ENCODE assay signal across 11 cellular contexts in the genomic region with DNA sequence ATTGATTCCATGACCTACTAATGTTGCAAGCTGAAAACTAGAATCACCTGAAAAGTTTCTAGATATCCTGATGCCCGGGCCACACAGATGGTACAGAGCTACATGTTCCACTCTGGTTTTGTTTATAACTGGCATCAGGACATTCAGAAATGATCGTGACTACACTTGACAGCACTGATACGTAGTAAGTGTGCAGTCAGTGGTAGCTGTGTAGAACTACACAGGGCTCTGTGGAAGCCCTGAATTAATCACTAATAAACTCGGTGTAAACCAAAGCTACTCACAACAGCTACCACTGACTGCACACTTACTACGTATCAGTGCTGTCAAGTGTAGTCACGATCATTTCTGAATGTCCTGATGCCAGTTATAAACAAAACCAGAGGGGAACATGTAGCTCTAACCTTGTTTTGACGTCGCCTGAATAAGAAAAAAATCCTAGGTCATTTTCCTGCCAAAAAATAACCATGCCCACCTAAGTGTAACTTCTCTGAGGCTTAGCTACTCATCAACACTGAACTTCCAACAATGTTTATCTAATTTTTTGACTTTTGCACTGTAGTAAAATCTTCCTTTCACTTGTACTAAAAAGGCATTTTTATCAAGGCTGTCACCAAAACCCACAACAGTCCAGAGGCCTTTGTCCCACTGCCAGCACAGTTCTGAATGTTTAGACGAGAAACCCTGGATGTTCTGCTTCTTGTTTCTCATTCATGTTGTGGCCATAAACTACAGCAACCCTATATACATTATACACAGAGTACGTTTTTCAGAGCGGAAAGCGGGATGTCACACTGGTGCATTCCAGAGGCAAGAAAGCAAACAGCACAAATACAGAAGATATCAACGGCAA.
DNase-seq lines count a peak whose midpoint lies in the region; ATAC-seq and TF ChIP-seq lines count a peak whose summit lies in the region.
"Had no signal": no experiment of that assay in that cellular context is flagged by ENCODE, and none has a peak within 500 bp of the region (broad histone marks: within the 10 kb centered on the region; RNA-seq: fewer than 3 reads in every experiment).

No MANE protein-coding gene starts in this region.

- peak overlapping the region; percentile 83 for H3K4me3 Mint-ChIP-seq in HFFc6
- H3K4me3 Mint-ChIP-seq: activated T-helper 1 cell treated with anti-CD3 and anti-CD28 coated beads, Interleukin-12 subunit alpha, Interleukin-12 subunit beta, Interleukin-2, Interleukin-4 antibody, amounts not matched to agents 30 ng/mL and 10 ng/mL and 1 ng/mL, durations not matched to agents 14 hours and 24 hours and 36 hours had no signal

- H2BK120ac ChIP-seq in mesenchymal stem cell (ENCODE audit: low read depth, low read length), result no peak overlapping the region

- peak overlapping the region; percentile 45 for H3K27ac ChIP-seq in ectodermal cell (ENCODE audit: insufficient read depth, low read depth, low read length, poor library complexity, severe bottlenecking)
- peak overlapping the region; percentile 72 for H3K27ac ChIP-seq in mesenchymal stem cell (ENCODE audit: low read length, poor library complexity, severe bottlenecking)
- peak overlapping the region; percentile 73 to 86 for H3K27ac ChIP-seq in thoracic aorta

- H4K8ac ChIP-seq in mesenchymal stem cell (ENCODE audit: low read length), result peak overlapping the region; percentile 1

- H3K4me1 Mint-ChIP-seq in HFFc6 (ENCODE audit: low read depth), result peaks cover 85% of the 10 kb centered on the region

- H3K79me1 ChIP-seq in mesenchymal stem cell (replicated peaks; ENCODE audit: low read length, poor library complexity, severe bottlenecking), result peaks cover 10% of the 10 kb centered on the region

- peak overlapping the region; percentile 99 for H3K27ac Mint-ChIP-seq in HFFc6
- H3K27ac Mint-ChIP-seq: activated T-helper 1 cell treated with anti-CD3 and anti-CD28 coated beads, Interleukin-12 subunit alpha, Interleukin-12 subunit beta, Interleukin-2, Interleukin-4 antibody, amounts not matched to agents 30 ng/mL and 10 ng/mL and 1 ng/mL, durations not matched to agents 14 hours and 24 hours and 36 hours had no signal

- H3K14ac ChIP-seq in mesenchymal stem cell (ENCODE audit: low read length in 2 of 2), result no peak overlapping the region

- DNase-seq in HFFc6 (peak; percentile 76), mesenchymal stem cell (peak; percentile 78), thoracic aorta (ENCODE audit: low spot score) (no peak), NCI-H345 (lab: John Stamatoyannopoulos, UW) (no peak), HUDEP-2 (lab: John Stamatoyannopoulos, UW; ENCODE audit: unreplicated experiment in 76 of 76) (no peak), NCI-H1436 (lab: John Stamatoyannopoulos, UW) (no peak)
- DNase-seq: DMS153, T-helper 2 cell had no signal

- H2BK12ac ChIP-seq in mesenchymal stem cell (ENCODE audit: low read length in 2 of 2), result peak overlapping the region in 1 of 2 experiments; percentile 23

- ATAC-seq in thoracic aorta (ENCODE audit: insufficient number of reproducible peaks, low FRiP score, low read depth) (no peak), GM21737 (IDR thresholded peaks at IDR 0.05; ENCODE audit: unreplicated experiment) (no peak)

- H3K4me2 ChIP-seq in mesenchymal stem cell (ENCODE audit: low read length, poor library complexity, severe bottlenecking), result peak overlapping the region; percentile 21

- H3K27me3 Mint-ChIP-seq in HFFc6 (ENCODE audit: insufficient read depth), result peaks cover 4% of the 10 kb centered on the region

- H3K4me1 ChIP-seq in ectodermal cell (ENCODE audit: control insufficient read depth, insufficient read depth, low read length), result peaks cover 16% of the 10 kb centered on the region
- peaks cover 25% of the 10 kb centered on the region for H3K4me1 ChIP-seq in mesenchymal stem cell (ENCODE audit: control insufficient read depth, insufficient read depth, low read depth, low read length)
- H3K4me1 ChIP-seq in thoracic aorta (ENCODE audit: control insufficient read depth in 1 of 2, low read depth in 2 of 2), result peaks cover 16 to 42% of the 10 kb centered on the region in 2 donors

- H3K9ac ChIP-seq in mesenchymal stem cell (ENCODE audit: low read length), result peak overlapping the region; percentile 73

- H3K23ac ChIP-seq in mesenchymal stem cell (ENCODE audit: low read length in 2 of 2), result no peak overlapping the region

- H3K18ac ChIP-seq in mesenchymal stem cell (ENCODE audit: low read depth in 1 of 2, low read length in 2 of 2), result peak overlapping the region in 1 of 2 experiments; percentile 91

- no peak overlapping the region for H2AFZ ChIP-seq in mesenchymal stem cell (ENCODE audit: low read depth, low read length)

- H3K9me3 Mint-ChIP-seq in HFFc6, result no peaks in the 10 kb centered on the region

- H3K4ac ChIP-seq in mesenchymal stem cell (ENCODE audit: low read depth in 1 of 2, low read length in 2 of 2), result peak overlapping the region in 1 of 2 experiments; percentile 35

- H4K91ac ChIP-seq in mesenchymal stem cell (ENCODE audit: low read length), result no peak overlapping the region

- TF ChIP-seq CTCF in HFFc6 (IDR thresholded peaks at IDR 0.05) (no peak), thoracic aorta (IDR thresholded peaks at IDR 0.05) (peak; percentile 9)

- peaks cover 34% of the 10 kb centered on the region for H3K36me3 Mint-ChIP-seq in HFFc6 (ENCODE audit: low read depth)

- H3K27me3 ChIP-seq in ectodermal cell (ENCODE audit: control insufficient read depth, insufficient read depth, low read length, poor library complexity, severe bottlenecking) (no peaks in the 10 kb centered on the region), mesenchymal stem cell (ENCODE audit: control insufficient read depth in 1 of 2, insufficient read depth in 1 of 2, low read length in 2 of 2) (no peaks in the 10 kb centered on the region), thoracic aorta (replicated peaks; ENCODE audit: insufficient read depth) (no peaks in the 10 kb centered on the region)

- WGBS in ectodermal cell, 2 experiments, result 86 to 87% methylated on average over 13 of the region's 13 CpGs
- 42% methylated on average over 13 of the region's 13 CpGs for WGBS in mesenchymal stem cell

- H3K36me3 ChIP-seq in ectodermal cell (ENCODE audit: control insufficient read depth, insufficient read depth, low read length) (no peaks in the 10 kb centered on the region), mesenchymal stem cell (ENCODE audit: control insufficient read depth in 1 of 2, insufficient read depth in 2 of 2, low read depth in 1 of 2, low read length in 2 of 2) (peaks cover 0 to 93% of the 10 kb centered on the region in 2 experiments), thoracic aorta (no peaks in the 10 kb centered on the region)

- H2BK15ac ChIP-seq in mesenchymal stem cell (ENCODE audit: low read depth, poor library complexity, severe bottlenecking), result no peak overlapping the region

- H3K4me3 ChIP-seq in ectodermal cell (ENCODE audit: insufficient read depth, low read depth, low read length), result no peak overlapping the region
- no peak overlapping the region for H3K4me3 ChIP-seq in mesenchymal stem cell (ENCODE audit: insufficient read depth in 1 of 2, low read depth in 1 of 2, low read length in 2 of 2)
- H3K4me3 ChIP-seq in thoracic aorta, result peak overlapping the region; percentile 45

- H2AK5ac ChIP-seq in mesenchymal stem cell (ENCODE audit: low read length, severe bottlenecking), result no peak overlapping the region

- H3K9me3 ChIP-seq in ectodermal cell (ENCODE audit: control insufficient read depth, low read length), result no peaks in the 10 kb centered on the region
- H3K9me3 ChIP-seq in mesenchymal stem cell (ENCODE audit: control insufficient read depth, low read length), result no peaks in the 10 kb centered on the region
- H3K9me3 ChIP-seq in thoracic aorta, result no peaks in the 10 kb centered on the region

- H2BK5ac ChIP-seq in mesenchymal stem cell (ENCODE audit: low read depth, low read length, poor library complexity, severe bottlenecking), result peak overlapping the region; percentile 59

Comparison
In these comparisons a context has a peak if more than half of its experiments do, and no peak if none do; other contexts are left out.
1. DNase-seq: peak in HFFc6 (single experiment) and mesenchymal stem cell (single experiment); none in thoracic aorta (single experiment), NCI-H345 (single experiment), HUDEP-2 (0 of 76) and NCI-H1436 (single experiment).
2. Peak in every context shown above with its lines, with median percentiles within 50 percentile points of each other: H3K27ac ChIP-seq.